In the genomic region with DNA sequence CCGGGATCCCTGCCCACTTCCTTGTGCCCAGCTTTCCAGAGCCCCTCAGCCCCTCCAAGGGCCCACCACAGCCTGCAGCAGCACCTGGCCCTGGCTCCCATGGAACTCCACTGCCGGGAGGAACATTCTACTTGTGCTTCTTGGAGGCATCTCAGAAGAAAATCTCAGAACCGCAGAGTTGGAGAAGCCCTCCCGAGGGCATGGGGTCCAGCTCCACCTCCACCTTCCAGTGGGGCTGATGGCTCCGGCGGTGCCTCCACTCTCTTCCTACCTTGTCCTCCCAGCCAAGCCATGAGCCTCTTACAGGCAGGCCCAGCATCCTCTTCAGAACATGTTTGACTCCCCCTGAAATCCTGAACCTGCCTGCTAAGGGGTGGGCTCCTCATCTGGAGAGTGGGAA, we compare ENCODE assay signal across 16 cellular contexts.
DNase-seq lines count a peak whose midpoint lies in the region; ATAC-seq and TF ChIP-seq lines count a peak whose summit lies in the region.
"Had no signal": no experiment of that assay in that cellular context is flagged by ENCODE, and none has a peak within 500 bp of the region (broad histone marks: within the 10 kb centered on the region; RNA-seq: fewer than 3 reads in every experiment).

No MANE protein-coding gene starts in this region.

- H3K14ac ChIP-seq in IMR-90 (replicated peaks; ENCODE audit: low read depth, low read length) (peak overlapping the region; percentile 100), trophoblast cell (ENCODE audit: low read length) (peak overlapping the region; percentile 15)

- H4K91ac ChIP-seq in IMR-90 (ENCODE audit: insufficient read depth, low read depth, low read length) (peak overlapping the region; percentile 100), trophoblast cell (ENCODE audit: low read depth, low read length) (peak overlapping the region; percentile 64)

- peak overlapping the region; percentile 94 for H2BK15ac ChIP-seq in IMR-90 (ENCODE audit: low read depth, low read length)

- H3K4me3 ChIP-seq in ACC112 (ENCODE audit: low read depth, low read length), result no peak overlapping the region
- no peak overlapping the region for H3K4me3 ChIP-seq in IMR-90 (ENCODE audit: insufficient read depth, low read depth, low read length)
- H3K4me3 ChIP-seq in fibroblast of lung (replicated peaks in 1 of 4; ENCODE audit: control extremely low read depth in 1 of 4, insufficient read depth in 1 of 4, low read depth in 3 of 4, low read length in 4 of 4), result no peak overlapping the region
- no peak overlapping the region for H3K4me3 ChIP-seq in trophoblast cell (ENCODE audit: low read depth, low read length)
- H3K4me3 ChIP-seq: K562 had no signal

- H4K12ac ChIP-seq in trophoblast cell (ENCODE audit: low read depth, low read length), result no peak overlapping the region

- H3K18ac ChIP-seq in IMR-90 (ENCODE audit: low read depth, low read length) (peak overlapping the region; percentile 99), trophoblast cell (ENCODE audit: low read length) (no peak overlapping the region)

- H2AK9ac ChIP-seq in IMR-90 (replicated peaks; ENCODE audit: low read depth, low read length, poor library complexity), result peak overlapping the region; percentile 100

- H3K79me2 ChIP-seq in ACC112 (ENCODE audit: control insufficient read depth, insufficient read depth, low read length, unreplicated experiment), result no peaks in the 10 kb centered on the region
- no peaks in the 10 kb centered on the region for H3K79me2 ChIP-seq in fibroblast of lung (ENCODE audit: control insufficient read depth, insufficient read depth, low read length)
- no peaks in the 10 kb centered on the region for H3K79me2 ChIP-seq in trophoblast cell (ENCODE audit: control insufficient read depth, insufficient read depth, low read length, poor library complexity)

- peak overlapping the region; percentile 99 for H4K5ac ChIP-seq in IMR-90 (ENCODE audit: low read depth, low read length)

- H3K27ac ChIP-seq in ACC112 (ENCODE audit: low read depth, low read length) (peak overlapping the region; percentile 83), IMR-90 (ENCODE audit: insufficient read depth, low read length) (peak overlapping the region; percentile 95), fibroblast of lung (ENCODE audit: insufficient read depth, low read length) (peak overlapping the region; percentile 95), trophoblast cell (ENCODE audit: low read depth, low read length) (no peak overlapping the region)
- H3K27ac ChIP-seq: HL-60 had no signal

- H3K9ac ChIP-seq in IMR-90 (ENCODE audit: low read depth, low read length) (peak overlapping the region; percentile 84), fibroblast of lung (ENCODE audit: insufficient read depth, low read length) (peak overlapping the region; percentile 58), trophoblast cell (ENCODE audit: low read length) (no peak overlapping the region)

- H3K4me2 ChIP-seq in IMR-90 (ENCODE audit: low read depth, low read length) (no peak overlapping the region; the same call in 1 of the 2 replicates), fibroblast of lung (ENCODE audit: extremely low read depth, insufficient read depth, low read length) (peak overlapping the region; percentile 70), trophoblast cell (ENCODE audit: low read length) (no peak overlapping the region)

- H2BK5ac ChIP-seq in IMR-90 (ENCODE audit: low read depth, low read length, poor library complexity, severe bottlenecking) (peak overlapping the region; percentile 100), trophoblast cell (ENCODE audit: low read depth, low read length, poor library complexity) (no peak overlapping the region)

- H3K27me3 ChIP-seq in ACC112 (ENCODE audit: insufficient read depth, low read length), result no peaks in the 10 kb centered on the region
- H3K27me3 ChIP-seq in IMR-90 (ENCODE audit: control insufficient read depth, insufficient read depth, low read length), result no peaks in the 10 kb centered on the region
- H3K27me3 ChIP-seq in fibroblast of lung (ENCODE audit: control insufficient read depth, insufficient read depth, low read length), result no peaks in the 10 kb centered on the region
- H3K27me3 ChIP-seq in trophoblast cell (ENCODE audit: insufficient read depth, low read length), result no peaks in the 10 kb centered on the region

- POLR2A ChIA-PET in IMR-90 (lab: Charles Lee; ENCODE audit: unreplicated experiment), result no interaction called here

- peak overlapping the region; percentile 94 to 100 for H4K8ac ChIP-seq in IMR-90 (ENCODE audit: low read depth in 2 of 2, low read length in 2 of 2)
- H4K8ac ChIP-seq in trophoblast cell (ENCODE audit: low read depth, low read length), result no peak overlapping the region

- H2AFZ ChIP-seq in ACC112 (ENCODE audit: low read length, unreplicated experiment) (no peak overlapping the region), IMR-90 (replicated peaks; ENCODE audit: low read length, poor library complexity) (peak overlapping the region; percentile 90), fibroblast of lung (ENCODE audit: low read length) (no peak overlapping the region), trophoblast cell (ENCODE audit: insufficient read depth, low read length, poor library complexity) (no peak overlapping the region)

- peak overlapping the region; percentile 98 for H3K56ac ChIP-seq in IMR-90 (ENCODE audit: extremely low read depth, insufficient read depth, low read length)

- TF ChIP-seq RAD21 in IMR-90 (IDR thresholded peaks at IDR 0.05; ENCODE audit: low read length), result no peak

- DNase-seq in IMR-90, result no peak
- no peak for DNase-seq in fibroblast of lung (ENCODE audit: low read depth in 2 of 2)
- no peak for DNase-seq in trophoblast cell
- no peak for DNase-seq in stimulated activated CD8-positive, alpha-beta memory T cell treated with anti-CD3 and anti-CD28 coated beads, Interleukin-4, amount 100 ng/mL, for 48 hours
- no peak for DNase-seq in stimulated activated CD4-positive, alpha-beta T cell treated with anti-CD3 and anti-CD28 coated beads, Interleukin-4, amount 100 ng/mL, for 1 hour
- DNase-seq in sciatic nerve (ENCODE audit: low spot score), result no peak
- no peak for DNase-seq in NCI-H774 (lab: John Stamatoyannopoulos, UW)
- DNase-seq: CD4-positive, alpha-beta memory T cell; DND-41; GDM1; NCI-H1436 treated with DMSO at 0.1 percent for 48 hours; NCI-H2081; NCI-H510A treated with DMSO at 0.1 percent for 48 hours had no signal

- peak overlapping the region; percentile 6 for H2BK12ac ChIP-seq in trophoblast cell (ENCODE audit: low read length)

- dilution Hi-C loops in IMR-90 (cut with HindIII; ENCODE audit: low sequenced_read_pairs, unreplicated experiment), result no loop called here

- ATAC-seq in IMR-90 (ENCODE audit: low read depth) (no peak), sciatic nerve (no peak)
- ATAC-seq: K562 had no signal

- H3K36me3 ChIP-seq in ACC112 (ENCODE audit: insufficient read depth, low read length) (peaks cover 6% of the 10 kb centered on the region), IMR-90 (ENCODE audit: control insufficient read depth, insufficient read depth, low read length) (no peaks in the 10 kb centered on the region), fibroblast of lung (ENCODE audit: control insufficient read depth, insufficient read depth, low read length) (no peaks in the 10 kb centered on the region), trophoblast cell (ENCODE audit: control insufficient read depth in 1 of 2, insufficient read depth in 2 of 2, low read length in 2 of 2) (no peaks in the 10 kb centered on the region)

- peak overlapping the region; percentile 100 for H3K23ac ChIP-seq in IMR-90 (ENCODE audit: low read depth, low read length)
- H3K23ac ChIP-seq in trophoblast cell (ENCODE audit: low read length), result no peak overlapping the region

- intact Hi-C loops in IMR-90 (cut with micrococcal nuclease) (loop anchor here (10.0 kb wide), 3 partner anchors 59 to 349 kb away; a partner anchor contains a TSS), sciatic nerve (cut with DNase I) (no loop called here)

- H3K4ac ChIP-seq in IMR-90 (ENCODE audit: low read depth, low read length), result peak overlapping the region; percentile 100
- H3K4ac ChIP-seq in trophoblast cell (ENCODE audit: low read depth, low read length), result no peak overlapping the region

- H2AK5ac ChIP-seq in IMR-90 (ENCODE audit: low read depth, low read length) (peak overlapping the region; percentile 100), trophoblast cell (ENCODE audit: low read length) (no peak overlapping the region)

- 88% methylated on average over 4 of the region's 6 CpGs; no CpG with 5 or more reads in 1 of the 2 experiments for WGBS in IMR-90 (ENCODE audit: extremely low coverage in 2 of 2, insufficient read length in 1 of 2), 2 experiments
- WGBS in trophoblast cell (ENCODE audit: extremely low coverage, insufficient coverage, insufficient read length), result no CpG with 5 or more reads among the region's 6 CpGs

- H3K9me1 ChIP-seq in IMR-90 (ENCODE audit: insufficient read depth, low read length), result peaks cover 43% of the 10 kb centered on the region

- BruUV-seq in IMR-90 (replicated peaks; lab: Mats Ljungman, UMichigan), result no TSS peak

- H3K9me3 ChIP-seq in IMR-90 (ENCODE audit: control insufficient read depth, insufficient read depth, low read length), result no peaks in the 10 kb centered on the region
- no peaks in the 10 kb centered on the region for H3K9me3 ChIP-seq in fibroblast of lung (ENCODE audit: control insufficient read depth, insufficient read depth, low read depth, low read length)
- H3K9me3 ChIP-seq in trophoblast cell (ENCODE audit: insufficient read depth, low read depth, low read length), result peaks cover 6% of the 10 kb centered on the region

- no peaks in the 10 kb centered on the region for H4K20me1 ChIP-seq in IMR-90 (ENCODE audit: insufficient read depth, low read length)
- no peaks in the 10 kb centered on the region for H4K20me1 ChIP-seq in fibroblast of lung (ENCODE audit: control insufficient read depth, extremely low read depth, insufficient read depth, low read length)

- CTCF ChIA-PET in IMR-90 (lab: Yijun Ruan, JAX), result no interaction called here

- peak overlapping the region; percentile 100 for H2BK20ac ChIP-seq in IMR-90 (ENCODE audit: low read depth, low read length)

- H3K4me1 ChIP-seq in ACC112 (ENCODE audit: control insufficient read depth, insufficient read depth, low read length, unreplicated experiment), result peaks cover 69% of the 10 kb centered on the region
- H3K4me1 ChIP-seq in IMR-90 (ENCODE audit: control insufficient read depth, insufficient read depth, low read length), result peaks cover 55% of the 10 kb centered on the region
- H3K4me1 ChIP-seq in fibroblast of lung (ENCODE audit: control insufficient read depth, extremely low read depth, insufficient read depth, low read length), result peaks cover 45% of the 10 kb centered on the region
- H3K4me1 ChIP-seq in trophoblast cell (ENCODE audit: control insufficient read depth in 1 of 2, insufficient read depth in 2 of 2, low read length in 2 of 2), result peaks cover 26 to 37% of the 10 kb centered on the region in 2 experiments

- H3K79me1 ChIP-seq in IMR-90 (ENCODE audit: low read depth in 1 of 2, low read length in 2 of 2), result peaks cover 6 to 54% of the 10 kb centered on the region in 2 experiments
- peaks cover 11% of the 10 kb centered on the region for H3K79me1 ChIP-seq in trophoblast cell (ENCODE audit: low read length)

- H2BK120ac ChIP-seq in IMR-90 (ENCODE audit: low read depth, low read length) (peak overlapping the region; percentile 100), trophoblast cell (ENCODE audit: insufficient read depth, low read length, poor library complexity) (no peak overlapping the region)

- in situ Hi-C loops in IMR-90 (cut with MboI; ENCODE audit: low sequenced_read_pairs), result loop anchor here (10.0 kb wide), 1 partner anchor 59 kb away; no protein-coding TSS in a partner anchor

- TF ChIP-seq CTCF in IMR-90 (conservative IDR thresholded peaks at IDR 0.05; ENCODE audit: low read depth, low read length) (no peak), fibroblast of lung (conservative IDR thresholded peaks at IDR 0.05 in 1 of 2, IDR thresholded peaks at IDR 0.05 in 1 of 2; ENCODE audit: low read depth in 1 of 2, low read length in 2 of 2) (no peak)

- TF ChIP-seq POLR2A in IMR-90 (IDR thresholded peaks at IDR 0.05; ENCODE audit: low read depth, low read length), result peak; percentile 71
